Comparison of ENCODE assay signal across 1 cellular context in the genomic region with DNA sequence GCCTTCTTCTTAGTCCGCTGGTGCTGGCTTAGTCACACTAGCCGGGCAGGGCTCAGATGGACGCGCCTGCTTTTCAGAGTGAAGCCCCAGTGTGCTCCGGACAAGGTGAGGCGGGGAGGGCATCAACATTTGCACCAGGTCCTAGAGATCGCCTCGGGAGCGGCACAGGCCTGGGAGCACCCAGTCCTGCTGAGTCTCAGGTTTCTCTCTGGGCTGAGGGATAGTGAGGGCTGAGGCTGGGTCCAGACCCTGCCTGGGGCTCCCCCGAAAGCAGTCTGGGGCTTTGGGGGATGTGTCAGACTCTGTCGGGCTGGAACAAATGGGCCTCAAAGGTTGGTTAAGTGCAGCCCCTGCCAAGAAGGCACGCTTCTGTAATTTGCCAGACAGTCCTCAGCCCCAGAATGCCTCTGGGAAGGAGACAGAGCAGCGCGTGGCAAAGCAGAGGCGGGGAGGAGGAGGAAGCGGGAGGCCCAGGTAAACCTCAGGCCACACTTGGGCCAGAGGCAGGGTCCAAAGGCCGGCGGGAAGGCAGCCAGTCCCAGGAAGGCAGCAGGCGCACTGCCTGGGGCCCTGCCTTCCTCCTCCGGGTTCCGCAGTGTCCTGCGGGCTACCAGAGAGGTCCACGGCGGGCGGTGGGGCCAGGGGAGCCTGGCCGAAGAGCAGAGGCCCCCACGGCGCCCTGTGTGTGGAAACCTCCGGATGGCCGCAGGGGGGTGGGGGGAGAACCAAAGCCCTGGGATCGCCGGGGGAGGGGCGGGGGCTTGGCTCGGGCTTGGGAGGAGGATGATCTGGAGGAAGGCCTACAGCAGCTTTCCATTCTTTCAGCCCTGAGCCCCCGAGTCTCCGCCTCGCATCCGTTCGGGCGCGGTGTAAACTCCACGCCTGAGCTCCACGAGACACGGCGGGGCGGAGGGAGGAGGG.
TF ChIP-seq lines count a peak whose summit lies in the region.

No MANE protein-coding gene starts in this region.

TF ChIP-seq in liver, 16 proteins besides CTCF, POLR2A, EP300 and RAD21:
- no peak for TF ChIP-seq GABPA (IDR thresholded peaks at IDR 0.05 in 1 of 2, conservative IDR thresholded peaks at IDR 0.05 in 1 of 2)
- TF ChIP-seq HNF4A (conservative IDR thresholded peaks at IDR 0.05) = peak; percentile 61
